ENCODE assay signal across 1 cellular context in the genomic region with DNA sequence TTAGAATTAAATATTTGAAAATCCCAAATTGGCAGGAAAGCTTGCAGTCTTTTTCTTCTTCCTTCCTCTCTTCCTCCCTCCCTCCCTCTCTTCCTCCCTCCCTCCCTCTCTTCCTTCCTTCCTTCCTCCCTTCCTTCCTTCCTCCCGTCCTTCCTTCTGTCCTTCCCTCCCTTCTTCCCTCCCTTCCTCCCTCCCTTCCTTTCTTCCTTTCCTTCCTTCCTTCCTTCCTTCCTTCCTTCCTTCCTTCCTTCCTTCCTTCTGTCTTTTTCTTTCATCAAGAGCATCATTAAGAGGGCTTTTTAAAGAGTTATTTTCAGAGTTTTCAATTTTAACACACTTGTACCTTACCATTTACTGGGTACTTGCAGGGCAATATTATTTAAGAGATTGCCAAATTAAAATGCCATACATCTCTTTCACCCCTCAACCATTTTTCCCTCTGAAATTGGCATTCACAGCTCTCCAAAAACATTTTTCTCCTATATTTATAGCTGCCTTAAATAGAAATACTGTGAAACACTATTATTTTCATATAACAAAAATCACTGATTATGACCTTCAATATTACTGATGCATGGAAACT.
TF ChIP-seq lines count a peak whose summit lies in the region.

No MANE protein-coding gene starts in this region.

TF ChIP-seq in HepG2, 621 proteins besides CTCF, POLR2A, EP300 and RAD21 (continued from another document):
- TF ChIP-seq ZFP91 (CRISPR knock-in tag; IDR thresholded peaks at IDR 0.05; ENCODE audit: borderline replicate concordance) = no peak
- TF ChIP-seq NFATC3 (CRISPR knock-in tag; IDR thresholded peaks at IDR 0.05) = no peak
- no peak for TF ChIP-seq ZSCAN30 (CRISPR knock-in tag; IDR thresholded peaks at IDR 0.05)
- TF ChIP-seq BCLAF1 (IDR thresholded peaks at IDR 0.05) = no peak
TF ChIP-seq in HepG2: peak in this region for 1.
